Comparison of ENCODE assay signal across 1 cellular context in genomic region chr19:35744688-35745327, GRCh38.
TF ChIP-seq lines count a peak whose summit lies in the region.

No MANE protein-coding gene starts in this region.

TF ChIP-seq in HEK293, 187 proteins besides CTCF, POLR2A, EP300 and RAD21 (continued from another document and continues in another):
- TF ChIP-seq, protein P1, sequence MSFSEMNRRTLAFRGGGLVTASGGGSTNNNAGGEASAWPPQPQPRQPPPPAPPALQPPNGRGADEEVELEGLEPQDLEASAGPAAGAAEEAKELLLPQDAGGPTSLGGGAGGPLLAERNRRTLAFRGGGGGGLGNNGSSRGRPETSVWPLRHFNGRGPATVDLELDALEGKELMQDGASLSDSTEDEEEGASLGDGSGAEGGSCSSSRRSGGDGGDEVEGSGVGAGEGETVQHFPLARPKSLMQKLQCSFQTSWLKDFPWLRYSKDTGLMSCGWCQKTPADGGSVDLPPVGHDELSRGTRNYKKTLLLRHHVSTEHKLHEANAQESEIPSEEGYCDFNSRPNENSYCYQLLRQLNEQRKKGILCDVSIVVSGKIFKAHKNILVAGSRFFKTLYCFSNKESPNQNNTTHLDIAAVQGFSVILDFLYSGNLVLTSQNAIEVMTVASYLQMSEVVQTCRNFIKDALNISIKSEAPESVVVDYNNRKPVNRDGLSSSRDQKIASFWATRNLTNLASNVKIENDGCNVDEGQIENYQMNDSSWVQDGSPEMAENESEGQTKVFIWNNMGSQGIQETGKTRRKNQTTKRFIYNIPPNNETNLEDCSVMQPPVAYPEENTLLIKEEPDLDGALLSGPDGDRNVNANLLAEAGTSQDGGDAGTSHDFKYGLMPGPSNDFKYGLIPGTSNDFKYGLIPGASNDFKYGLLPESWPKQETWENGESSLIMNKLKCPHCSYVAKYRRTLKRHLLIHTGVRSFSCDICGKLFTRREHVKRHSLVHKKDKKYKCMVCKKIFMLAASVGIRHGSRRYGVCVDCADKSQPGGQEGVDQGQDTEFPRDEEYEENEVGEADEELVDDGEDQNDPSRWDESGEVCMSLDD (tag by site-specific recombination; IDR thresholded peaks at IDR 0.05) = peak; percentile 12; the same call in 1 of the 2 replicates
- TF ChIP-seq SALL2 (tag by site-specific recombination; IDR thresholded peaks at IDR 0.05; ENCODE audit: borderline replicate concordance) (no peak), ZNF664 (tag by site-specific recombination; IDR thresholded peaks at IDR 0.05) (no peak), ZSCAN16 (tag by site-specific recombination; IDR thresholded peaks at IDR 0.05) (no peak), IKZF3 (tag by site-specific recombination; IDR thresholded peaks at IDR 0.05) (peak; percentile 83), ZNF221 (tag by site-specific recombination; IDR thresholded peaks at IDR 0.05; ENCODE audit: borderline replicate concordance) (no peak), TRIM28 (IDR thresholded peaks at IDR 0.05; ENCODE audit: borderline replicate concordance, low read length) (no peak), HOXC10 (CRISPR knock-in tag; IDR thresholded peaks at IDR 0.05) (no peak), ZNF292 (tag by site-specific recombination; IDR thresholded peaks at IDR 0.05; ENCODE audit: borderline replicate concordance, low read depth) (no peak), ZNF621 (tag by site-specific recombination; IDR thresholded peaks at IDR 0.05) (no peak), SCRT1 (tag by site-specific recombination; IDR thresholded peaks at IDR 0.05; ENCODE audit: borderline replicate concordance) (no peak), KLF16 (tag by site-specific recombination; IDR thresholded peaks at IDR 0.05) (peak; percentile 95), ZBTB48 (tag by site-specific recombination; IDR thresholded peaks at IDR 0.05) (peak; percentile 92), ZNF624 (tag by site-specific recombination; IDR thresholded peaks at IDR 0.05) (no peak), ZNF10 (tag by site-specific recombination; IDR thresholded peaks at IDR 0.05) (no peak), INSM2 (tag by site-specific recombination; IDR thresholded peaks at IDR 0.05) (0 out of 2 replicates have a peak, but pooled peaks have one; percentile 65), OSR2 (tag by site-specific recombination; IDR thresholded peaks at IDR 0.05) (no peak), MYNN (tag by site-specific recombination; IDR thresholded peaks at IDR 0.05; ENCODE audit: borderline replicate concordance) (no peak), PRDM4 (tag by site-specific recombination; IDR thresholded peaks at IDR 0.05) (no peak), BCL11B (tag by site-specific recombination; IDR thresholded peaks at IDR 0.05; ENCODE audit: low read depth) (peak; percentile 73; the same call in 1 of the 2 replicates), MEIS1 (CRISPR knock-in tag; IDR thresholded peaks at IDR 0.05; ENCODE audit: borderline replicate concordance) (no peak), ZNF335 (tag by site-specific recombination; conservative IDR thresholded peaks at IDR 0.05) (peak; percentile 94), ZBTB1 (tag by site-specific recombination; IDR thresholded peaks at IDR 0.05) (0 out of 2 replicates have a peak, but pooled peaks have one; percentile 26), ZNF175 (tag by site-specific recombination; IDR thresholded peaks at IDR 0.05) (no peak), ZIC2 (tag by site-specific recombination; IDR thresholded peaks at IDR 0.05) (no peak), SP3 (tag by site-specific recombination; IDR thresholded peaks at IDR 0.05) (peak; percentile 98), ZSCAN5A (tag by site-specific recombination; IDR thresholded peaks at IDR 0.05) (peak; percentile 24; the same call in 1 of the 2 replicates), ZNF776 (tag by site-specific recombination; IDR thresholded peaks at IDR 0.05; ENCODE audit: borderline replicate concordance) (no peak), KLF1 (tag by site-specific recombination; IDR thresholded peaks at IDR 0.05) (peak; percentile 14; the same call in 1 of the 2 replicates), ZNF791 (tag by site-specific recombination; IDR thresholded peaks at IDR 0.05) (no peak), ZBTB7A (tag by site-specific recombination; IDR thresholded peaks at IDR 0.05; ENCODE audit: low read depth) (0 out of 2 replicates have a peak, but pooled peaks have one; percentile 18), SP7 (tag by site-specific recombination; IDR thresholded peaks at IDR 0.05) (peak; percentile 73), RBAK (tag by site-specific recombination; IDR thresholded peaks at IDR 0.05) (no peak), PRDM2 (tag by site-specific recombination; IDR thresholded peaks at IDR 0.05; ENCODE audit: borderline replicate concordance) (no peak), ZNF266 (tag by site-specific recombination; IDR thresholded peaks at IDR 0.05; ENCODE audit: low read depth) (no peak), ZFP3 (tag by site-specific recombination; IDR thresholded peaks at IDR 0.05; ENCODE audit: low read depth) (no peak), EGR2 (tag by site-specific recombination; IDR thresholded peaks at IDR 0.05; ENCODE audit: low read depth) (no peak), ZNF529 (tag by site-specific recombination; IDR thresholded peaks at IDR 0.05; ENCODE audit: insufficient replicate concordance) (no peak)
- TF ChIP-seq, protein P2, sequence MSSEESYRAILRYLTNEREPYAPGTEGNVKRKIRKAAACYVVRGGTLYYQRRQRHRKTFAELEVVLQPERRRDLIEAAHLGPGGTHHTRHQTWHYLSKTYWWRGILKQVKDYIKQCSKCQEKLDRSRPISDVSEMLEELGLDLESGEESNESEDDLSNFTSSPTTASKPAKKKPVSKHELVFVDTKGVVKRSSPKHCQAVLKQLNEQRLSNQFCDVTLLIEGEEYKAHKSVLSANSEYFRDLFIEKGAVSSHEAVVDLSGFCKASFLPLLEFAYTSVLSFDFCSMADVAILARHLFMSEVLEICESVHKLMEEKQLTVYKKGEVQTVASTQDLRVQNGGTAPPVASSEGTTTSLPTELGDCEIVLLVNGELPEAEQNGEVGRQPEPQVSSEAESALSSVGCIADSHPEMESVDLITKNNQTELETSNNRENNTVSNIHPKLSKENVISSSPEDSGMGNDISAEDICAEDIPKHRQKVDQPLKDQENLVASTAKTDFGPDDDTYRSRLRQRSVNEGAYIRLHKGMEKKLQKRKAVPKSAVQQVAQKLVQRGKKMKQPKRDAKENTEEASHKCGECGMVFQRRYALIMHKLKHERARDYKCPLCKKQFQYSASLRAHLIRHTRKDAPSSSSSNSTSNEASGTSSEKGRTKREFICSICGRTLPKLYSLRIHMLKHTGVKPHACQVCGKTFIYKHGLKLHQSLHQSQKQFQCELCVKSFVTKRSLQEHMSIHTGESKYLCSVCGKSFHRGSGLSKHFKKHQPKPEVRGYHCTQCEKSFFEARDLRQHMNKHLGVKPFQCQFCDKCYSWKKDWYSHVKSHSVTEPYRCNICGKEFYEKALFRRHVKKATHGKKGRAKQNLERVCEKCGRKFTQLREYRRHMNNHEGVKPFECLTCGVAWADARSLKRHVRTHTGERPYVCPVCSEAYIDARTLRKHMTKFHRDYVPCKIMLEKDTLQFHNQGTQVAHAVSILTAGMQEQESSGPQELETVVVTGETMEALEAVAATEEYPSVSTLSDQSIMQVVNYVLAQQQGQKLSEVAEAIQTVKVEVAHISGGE (tag by site-specific recombination; conservative IDR thresholded peaks at IDR 0.05; ENCODE audit: low read depth) = peak; percentile 74
- TF ChIP-seq, protein P3, sequence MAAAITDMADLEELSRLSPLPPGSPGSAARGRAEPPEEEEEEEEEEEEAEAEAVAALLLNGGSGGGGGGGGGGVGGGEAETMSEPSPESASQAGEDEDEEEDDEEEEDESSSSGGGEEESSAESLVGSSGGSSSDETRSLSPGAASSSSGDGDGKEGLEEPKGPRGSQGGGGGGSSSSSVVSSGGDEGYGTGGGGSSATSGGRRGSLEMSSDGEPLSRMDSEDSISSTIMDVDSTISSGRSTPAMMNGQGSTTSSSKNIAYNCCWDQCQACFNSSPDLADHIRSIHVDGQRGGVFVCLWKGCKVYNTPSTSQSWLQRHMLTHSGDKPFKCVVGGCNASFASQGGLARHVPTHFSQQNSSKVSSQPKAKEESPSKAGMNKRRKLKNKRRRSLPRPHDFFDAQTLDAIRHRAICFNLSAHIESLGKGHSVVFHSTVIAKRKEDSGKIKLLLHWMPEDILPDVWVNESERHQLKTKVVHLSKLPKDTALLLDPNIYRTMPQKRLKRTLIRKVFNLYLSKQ (tag by site-specific recombination; IDR thresholded peaks at IDR 0.05; ENCODE audit: borderline replicate concordance) = no peak
